In the genomic region with DNA sequence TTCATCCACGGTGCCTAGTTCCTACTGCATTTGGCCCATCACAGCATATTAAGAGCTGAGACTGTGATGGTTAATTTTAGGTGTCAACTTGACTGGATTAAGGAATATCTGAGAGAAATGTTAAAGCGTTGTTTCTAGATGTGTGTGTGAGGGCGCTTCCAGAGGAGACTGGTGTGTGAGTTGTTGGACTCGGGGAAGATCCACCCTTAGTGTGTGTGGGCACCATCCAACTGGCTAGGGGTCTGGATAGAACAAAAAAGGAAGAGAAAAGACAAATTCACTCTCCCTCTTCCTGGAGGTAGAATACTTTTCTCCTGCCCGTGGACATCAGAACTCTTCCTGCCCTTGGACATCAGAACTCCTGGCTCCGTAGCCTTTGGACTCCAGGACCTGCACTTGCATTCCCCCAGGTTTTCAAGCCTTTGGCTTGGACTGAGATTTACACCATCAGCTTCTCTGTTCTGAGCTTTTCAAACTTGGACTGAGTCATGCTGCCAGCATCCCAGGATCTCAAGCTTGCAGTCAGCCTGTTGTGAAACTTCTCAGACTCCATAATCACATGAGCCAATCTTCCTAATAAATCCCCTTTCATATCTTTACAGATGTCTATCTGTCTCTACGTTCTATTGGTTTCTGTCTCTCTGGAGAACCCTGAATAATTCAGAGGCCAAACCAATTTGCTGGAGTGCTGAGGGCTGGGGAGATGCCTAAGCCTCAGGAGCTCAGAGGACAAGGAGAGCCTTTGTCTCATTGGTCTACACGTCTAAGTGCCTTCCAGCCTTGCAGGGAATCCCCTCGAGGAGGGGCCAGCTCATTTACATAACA, we compare ENCODE assay signal across 14 cellular contexts.
A peak's percentile ranks its signal among the peaks of the same experiment; 100 is the strongest.
DNase-seq lines count a peak whose midpoint lies in the region; ATAC-seq lines count a peak whose summit lies in the region.
"Had no signal": no experiment of that assay in that cellular context is flagged by ENCODE, and none has a peak within 500 bp of the region (broad histone marks: within the 10 kb centered on the region; RNA-seq: fewer than 3 reads in every experiment).

No MANE protein-coding gene starts in this region.

- no peaks in the 10 kb centered on the region for H3K27me3 Mint-ChIP-seq in stimulated activated naive CD8-positive, alpha-beta T cell treated with anti-CD3 and anti-CD28 coated beads, Interleukin-15, amount 100 ng/mL, for 72 hours

- no peaks in the 10 kb centered on the region for H3K4me1 Mint-ChIP-seq in stimulated activated naive CD8-positive, alpha-beta T cell treated with anti-CD3 and anti-CD28 coated beads, Interleukin-15, amount 100 ng/mL, for 72 hours
- H3K4me1 Mint-ChIP-seq: immature natural killer cell; stimulated activated naive B cell treated with anti-CD40 and anti-IgM and Interleukin-4, amounts not matched to agents 10 μg/mL and 1 μg/mL and 100 μg/mL, for 72 hours had no signal

- ATAC-seq in stimulated activated naive CD8-positive, alpha-beta T cell treated with anti-CD3 and anti-CD28 coated beads, Interleukin-15, amount 100 ng/mL, for 72 hours, result no peak
- ATAC-seq in HG02759 (IDR thresholded peaks at IDR 0.05; ENCODE audit: unreplicated experiment) (no peak), GM18519 (IDR thresholded peaks at IDR 0.05; ENCODE audit: low FRiP score, unreplicated experiment) (no peak)
- ATAC-seq: body of pancreas; stimulated activated naive B cell treated with anti-CD40 and anti-IgM and Interleukin-4, amounts not matched to agents 10 μg/mL and 1 μg/mL and 100 μg/mL, for 72 hours had no signal

- no peak overlapping the region for H3K4me3 Mint-ChIP-seq in stimulated activated naive CD8-positive, alpha-beta T cell treated with anti-CD3 and anti-CD28 coated beads, Interleukin-15, amount 100 ng/mL, for 72 hours
- H3K4me3 Mint-ChIP-seq: immature natural killer cell; stimulated activated naive B cell treated with anti-CD40 and anti-IgM and Interleukin-4, amounts not matched to agents 10 μg/mL and 1 μg/mL and 100 μg/mL, for 72 hours had no signal

- no peak overlapping the region for H3K27ac Mint-ChIP-seq in stimulated activated naive CD8-positive, alpha-beta T cell treated with anti-CD3 and anti-CD28 coated beads, Interleukin-15, amount 100 ng/mL, for 72 hours
- H3K27ac Mint-ChIP-seq: immature natural killer cell; stimulated activated naive B cell treated with anti-CD40 and anti-IgM and Interleukin-4, amounts not matched to agents 10 μg/mL and 1 μg/mL and 100 μg/mL, for 72 hours had no signal

- H3K9me3 Mint-ChIP-seq in stimulated activated naive CD8-positive, alpha-beta T cell treated with anti-CD3 and anti-CD28 coated beads, Interleukin-15, amount 100 ng/mL, for 72 hours, result no peaks in the 10 kb centered on the region
- H3K9me3 Mint-ChIP-seq: immature natural killer cell had no signal

- DNase-seq in GM04503 (ENCODE audit: low read depth), result peak; percentile 84
- DNase-seq in amniotic stem cell (lab: John Stamatoyannopoulos, UW), result peak; percentile 39
- peak; percentile 51 for DNase-seq in globus pallidus (ENCODE audit: low spot score)
- DNase-seq in putamen (ENCODE audit: low spot score), result peak; percentile 20
- no peak for DNase-seq in stimulated activated naive CD8-positive, alpha-beta T cell treated with anti-CD3 and anti-CD28 coated beads, Interleukin-15, amount 100 ng/mL, for 72 hours
- no peak for DNase-seq in activated CD8-positive, alpha-beta memory T cell treated with anti-CD3 and anti-CD28 coated beads, Interleukin-2, amount 50 U/mL, for 48 hours
- DNase-seq: activated CD4-positive, alpha-beta T cell treated with anti-CD3 and anti-CD28 coated beads for 48 hours; DMS79; immature natural killer cell; stimulated activated CD4-positive, alpha-beta T cell treated with anti-CD3 and anti-CD28 coated beads, Interleukin-12 subunit alpha, Interleukin-12 subunit beta, amount 100 ng/mL, for 4 hours; stimulated activated naive B cell treated with anti-CD40 and anti-IgM and Interleukin-4, amounts not matched to agents 10 μg/mL and 1 μg/mL and 100 μg/mL, for 72 hours had no signal

Comparison
In these comparisons a context has a peak if more than half of its experiments do, and no peak if none do; other contexts are left out.
1. DNase-seq: peak in GM04503 (single experiment), amniotic stem cell (single experiment), globus pallidus (single experiment) and putamen (single experiment); none in stimulated activated naive CD8-positive, alpha-beta T cell treated with anti-CD3 and anti-CD28 coated beads, Interleukin-15, amount 100 ng/mL, for 72 hours (0 of 2) and activated CD8-positive, alpha-beta memory T cell treated with anti-CD3 and anti-CD28 coated beads, Interleukin-2, amount 50 U/mL, for 48 hours (single experiment).